14 cellular contexts compared by ENCODE assay signal in genomic region chr12:13627536-13627935, GRCh38.
DNase-seq lines count a peak whose midpoint lies in the region; TF ChIP-seq lines count a peak whose summit lies in the region.
"Had no signal": no experiment of that assay in that cellular context is flagged by ENCODE, and none has a peak within 500 bp of the region (broad histone marks: within the 10 kb centered on the region; RNA-seq: fewer than 3 reads in every experiment).

No MANE protein-coding gene starts in this region.

- no peak overlapping the region for H3K4me3 ChIP-seq in endodermal cell (ENCODE audit: low read length)
- H3K4me3 ChIP-seq in neural progenitor cell, result no peak overlapping the region
- H3K4me3 ChIP-seq: GM23248 had no signal

- H2AFZ ChIP-seq in neural progenitor cell (replicated peaks), result no peak overlapping the region
- H2AFZ ChIP-seq: GM23248 had no signal

- H3K4me3 Mint-ChIP-seq in endodermal cell (no peak overlapping the region), neural progenitor cell (no peak overlapping the region)
- no peak overlapping the region for H3K4me3 Mint-ChIP-seq in activated naive CD8-positive, alpha-beta T cell treated with anti-CD3 and anti-CD28 coated beads for 36 hours
- H3K4me3 Mint-ChIP-seq: B cell; CD4-positive, alpha-beta T cell had no signal

- 72 to 75% methylated on average over 3 of the region's 3 CpGs for WGBS in endodermal cell (ENCODE audit: insufficient coverage in 1 of 2, insufficient read length in 1 of 2), 2 experiments

- H3F3A ChIP-seq in neural progenitor cell (ENCODE audit: low read depth), result no peaks in the 10 kb centered on the region

- H3K27ac ChIP-seq in endodermal cell (ENCODE audit: low read depth, low read length) (no peak overlapping the region), neural progenitor cell (no peak overlapping the region)
- H3K27ac ChIP-seq: GM23248 had no signal

- H3K4me1 ChIP-seq in endodermal cell (ENCODE audit: control insufficient read depth, insufficient read depth, low read length), result peaks cover 3% of the 10 kb centered on the region
- H3K4me1 ChIP-seq in neural progenitor cell, result no peaks in the 10 kb centered on the region

- H3K4me1 Mint-ChIP-seq in endodermal cell, result peaks cover 4% of the 10 kb centered on the region
- H3K4me1 Mint-ChIP-seq in neural progenitor cell, result peaks cover 14% of the 10 kb centered on the region
- H3K4me1 Mint-ChIP-seq in activated naive CD8-positive, alpha-beta T cell treated with anti-CD3 and anti-CD28 coated beads for 36 hours, result no peaks in the 10 kb centered on the region
- H3K4me1 Mint-ChIP-seq: B cell had no signal

- H3K27me3 ChIP-seq in endodermal cell (ENCODE audit: control insufficient read depth, insufficient read depth, low read length, poor library complexity, severe bottlenecking) (no peaks in the 10 kb centered on the region), neural progenitor cell (no peaks in the 10 kb centered on the region)

- peak; percentile 57 for DNase-seq in G401 (ENCODE audit: low spot score)
- peak; percentile 60 for DNase-seq in NCI-H69 (lab: John Stamatoyannopoulos, UW)
- peak; percentile 62 for DNase-seq in endodermal cell
- DNase-seq in neural progenitor cell (ENCODE audit: low spot score), result peak; percentile 7
- DNase-seq in activated naive CD8-positive, alpha-beta T cell treated with anti-CD3 and anti-CD28 coated beads for 36 hours, result no peak
- DNase-seq in COLO829 (ENCODE audit: low spot score), result no peak
- DNase-seq in activated CD8-positive, alpha-beta memory T cell treated with anti-CD3 and anti-CD28 coated beads, Interleukin-2, amount 50 U/mL, for 4 hours, result no peak
- DNase-seq: CD4-positive, alpha-beta T cell; DMS79 treated with DMSO at 0.1 percent for 48 hours; EL; GF-D8; GM23248; H7 had no signal

- H3K9me3 ChIP-seq in endodermal cell (ENCODE audit: control insufficient read depth, low read length) (peaks cover 3% of the 10 kb centered on the region), neural progenitor cell (ENCODE audit: low read depth) (no peaks in the 10 kb centered on the region)

- H3K36me3 ChIP-seq in endodermal cell (ENCODE audit: control insufficient read depth, insufficient read depth, low read length) (no peaks in the 10 kb centered on the region), neural progenitor cell (no peaks in the 10 kb centered on the region)

- H3K4me2 ChIP-seq in neural progenitor cell, result no peak overlapping the region

- peaks cover 9% of the 10 kb centered on the region for H3K27me3 Mint-ChIP-seq in endodermal cell (ENCODE audit: insufficient read depth)
- H3K27me3 Mint-ChIP-seq in neural progenitor cell (ENCODE audit: insufficient read depth, low read depth), result peaks cover 2% of the 10 kb centered on the region
- peaks cover 9% of the 10 kb centered on the region for H3K27me3 Mint-ChIP-seq in activated naive CD8-positive, alpha-beta T cell treated with anti-CD3 and anti-CD28 coated beads for 36 hours

- H4K20me1 ChIP-seq in neural progenitor cell (ENCODE audit: low read depth), result no peaks in the 10 kb centered on the region

- H3K79me2 ChIP-seq in neural progenitor cell (ENCODE audit: low read depth), result no peaks in the 10 kb centered on the region

- H3K9ac ChIP-seq in endodermal cell (ENCODE audit: extremely low read depth, low read length, poor library complexity, severe bottlenecking) (no peak overlapping the region), neural progenitor cell (no peak overlapping the region)
- H3K9ac ChIP-seq: GM23248 had no signal

- in situ Hi-C loops in G401 (cut with HindIII; ENCODE audit: low sequenced_read_pairs), result no loop called here

- no peak for TF ChIP-seq CTCF in endodermal cell (conservative IDR thresholded peaks at IDR 0.05)
- TF ChIP-seq CTCF in neural progenitor cell (IDR thresholded peaks at IDR 0.05), result no peak

- H3K9me3 Mint-ChIP-seq in endodermal cell (no peaks in the 10 kb centered on the region), neural progenitor cell (no peaks in the 10 kb centered on the region)
- no peaks in the 10 kb centered on the region for H3K9me3 Mint-ChIP-seq in activated naive CD8-positive, alpha-beta T cell treated with anti-CD3 and anti-CD28 coated beads for 36 hours
- H3K9me3 Mint-ChIP-seq: CD4-positive, alpha-beta T cell had no signal

- H3K36me3 Mint-ChIP-seq in endodermal cell (ENCODE audit: low read depth), result no peaks in the 10 kb centered on the region
- H3K36me3 Mint-ChIP-seq in neural progenitor cell, result no peaks in the 10 kb centered on the region
- no peaks in the 10 kb centered on the region for H3K36me3 Mint-ChIP-seq in activated naive CD8-positive, alpha-beta T cell treated with anti-CD3 and anti-CD28 coated beads for 36 hours

- H3K27ac Mint-ChIP-seq in endodermal cell (no peak overlapping the region), neural progenitor cell (no peak overlapping the region)
- H3K27ac Mint-ChIP-seq in activated naive CD8-positive, alpha-beta T cell treated with anti-CD3 and anti-CD28 coated beads for 36 hours, result no peak overlapping the region
- H3K27ac Mint-ChIP-seq: B cell; CD4-positive, alpha-beta T cell had no signal

Comparison
In these comparisons a context has a peak if more than half of its experiments do, and no peak if none do; other contexts are left out.
1. DNase-seq: peak in G401 (single experiment), NCI-H69 (single experiment), endodermal cell (single experiment) and neural progenitor cell (single experiment); none in activated naive CD8-positive, alpha-beta T cell treated with anti-CD3 and anti-CD28 coated beads for 36 hours (single experiment), COLO829 (single experiment) and activated CD8-positive, alpha-beta memory T cell treated with anti-CD3 and anti-CD28 coated beads, Interleukin-2, amount 50 U/mL, for 4 hours (single experiment).